In the genomic region with DNA sequence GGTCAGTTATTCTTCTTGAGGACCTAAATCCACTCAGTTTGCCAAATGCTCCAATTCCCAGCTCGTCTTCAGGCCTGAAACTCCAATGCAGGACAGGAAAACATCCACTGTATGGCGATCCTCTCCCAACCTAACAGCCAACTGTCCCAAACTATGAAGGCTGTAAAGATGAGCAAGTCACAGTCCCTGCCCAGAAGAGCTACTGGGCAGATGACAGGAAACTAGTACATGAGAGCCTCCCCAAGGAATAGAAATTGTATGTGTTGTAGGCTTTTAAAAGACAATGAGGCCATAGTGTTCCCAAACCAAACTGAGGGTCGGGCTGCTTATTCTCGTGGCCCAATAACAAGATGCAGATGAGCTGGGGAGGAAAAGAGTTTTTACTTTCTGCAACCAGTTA, we compare ENCODE assay signal across 31 cellular contexts.
A peak's percentile ranks its signal among the peaks of the same experiment; 100 is the strongest.
DNase-seq lines count a peak whose midpoint lies in the region; ATAC-seq, FAIRE-seq and TF ChIP-seq lines count a peak whose summit lies in the region.
"Had no signal": no experiment of that assay in that cellular context is flagged by ENCODE, and none has a peak within 500 bp of the region (broad histone marks: within the 10 kb centered on the region; RNA-seq: fewer than 3 reads in every experiment).

No MANE protein-coding gene starts in this region.

- no peak overlapping the region for H2AFZ ChIP-seq in hepatocyte

- H3K79me2 ChIP-seq in hepatocyte: no peaks in the 10 kb centered on the region

- peak; percentile 96 for FAIRE-seq in GM19239 (lab: Jason Lieb, UNC)
- FAIRE-seq: A204.1 had no signal

- H3K9me3 ChIP-seq in hepatocyte (ENCODE audit: low read depth): no peaks in the 10 kb centered on the region
- H3K9me3 ChIP-seq: breast epithelium, gastroesophageal sphincter, Peyer's patch had no signal

- no peaks in the 10 kb centered on the region for H3K36me3 Mint-ChIP-seq in nephron (ENCODE audit: low read depth)
- H3K36me3 Mint-ChIP-seq: activated naive CD4-positive, alpha-beta T cell treated with anti-CD3 and anti-CD28 coated beads, Interleukin-2, amount 50 U/mL, for 72 hours; stimulated activated effector memory CD8-positive, alpha-beta T cell treated with anti-CD3 and anti-CD28 coated beads, Interleukin-12 subunit alpha, Interleukin-12 subunit beta, amount 100 ng/mL, for 72 hours had no signal

- peaks cover 1% of the 10 kb centered on the region for H3K27me3 Mint-ChIP-seq in nephron (ENCODE audit: low read depth)

- no peak overlapping the region for H3K4me3 Mint-ChIP-seq in nephron
- H3K4me3 Mint-ChIP-seq: CD4-positive, alpha-beta T cell; H9; stimulated activated effector memory CD8-positive, alpha-beta T cell treated with anti-CD3 and anti-CD28 coated beads, Interleukin-12 subunit alpha, Interleukin-12 subunit beta, amount 100 ng/mL, for 72 hours had no signal

- no peak for DNase-seq in GM19239 (ENCODE audit: insufficient read length, low spot score)
- DNase-seq in hepatocyte (ENCODE audit: low spot score): no peak
- no peak for DNase-seq in SKM-1 treated with dmso at 0.1 percent for 144 hours (lab: John Stamatoyannopoulos, UW; ENCODE audit: unreplicated experiment)
- DNase-seq in occipital lobe (lab: John Stamatoyannopoulos, UW): no peak
- DNase-seq: activated CD4-positive, alpha-beta T cell treated with anti-CD3 and anti-CD28 coated beads for 48 hours; activated effector memory CD4-positive, alpha-beta T cell treated with Interleukin-2 at 50 U/mL for 16 hours; activated T-cell treated with anti-CD3 and anti-CD28 coated beads, Interleukin-2, amount 50 U/mL, for 1 hour; amygdala; CD4-positive, alpha-beta T cell; EL; H9; hypothalamus; Karpas-422; NCI-H1417 treated with DMSO at 0.1 percent for 48 hours; NCI-H2081; NCI-H345; NCI-H774; SIG-M5; T-helper 9 cell; trophoblast cell; WERI-Rb-1 had no signal

- WGBS in hepatocyte (ENCODE audit: low lambda C conversion rate, missing lambda C conversion rate): 82% methylated on average over 4 of the region's 4 CpGs

- H3K9me3 Mint-ChIP-seq in nephron: no peaks in the 10 kb centered on the region
- H3K9me3 Mint-ChIP-seq: activated naive CD4-positive, alpha-beta T cell treated with anti-CD3 and anti-CD28 coated beads, Interleukin-2, amount 50 U/mL, for 72 hours; CD4-positive, alpha-beta T cell; H9; stimulated activated effector memory CD8-positive, alpha-beta T cell treated with anti-CD3 and anti-CD28 coated beads, Interleukin-12 subunit alpha, Interleukin-12 subunit beta, amount 100 ng/mL, for 72 hours had no signal

- peaks cover 24% of the 10 kb centered on the region for H3K4me1 ChIP-seq in hepatocyte (ENCODE audit: insufficient read depth)
- H3K4me1 ChIP-seq: breast epithelium had no signal

- H3K27ac ChIP-seq in 22Rv1 (peak overlapping the region; percentile 72), hepatocyte (peak overlapping the region; percentile 38)
- H3K27ac ChIP-seq: breast epithelium, gastroesophageal sphincter, WERI-Rb-1 had no signal

- peaks cover 33% of the 10 kb centered on the region for H3K4me1 Mint-ChIP-seq in nephron
- H3K4me1 Mint-ChIP-seq: H9; stimulated activated effector memory CD8-positive, alpha-beta T cell treated with anti-CD3 and anti-CD28 coated beads, Interleukin-12 subunit alpha, Interleukin-12 subunit beta, amount 100 ng/mL, for 72 hours had no signal

- no peak overlapping the region for H3K4me3 ChIP-seq in hepatocyte
- H3K4me3 ChIP-seq: breast epithelium, gastroesophageal sphincter, Peyer's patch had no signal

- no peaks in the 10 kb centered on the region for H3K9me2 ChIP-seq in hepatocyte (replicated peaks; ENCODE audit: insufficient read depth)

- H3K36me3 ChIP-seq in hepatocyte (replicated peaks; ENCODE audit: insufficient read depth, low read depth): no peaks in the 10 kb centered on the region
- H3K36me3 ChIP-seq: breast epithelium, gastroesophageal sphincter, WERI-Rb-1 had no signal

- H3K4me2 ChIP-seq in hepatocyte: no peak overlapping the region

- H3K27me3 ChIP-seq in hepatocyte: no peaks in the 10 kb centered on the region
- H3K27me3 ChIP-seq: breast epithelium, gastroesophageal sphincter, Peyer's patch had no signal

- peak overlapping the region; percentile 90 to 99 (median 99) for H3K27ac Mint-ChIP-seq in nephron
- H3K27ac Mint-ChIP-seq: activated naive CD4-positive, alpha-beta T cell treated with anti-CD3 and anti-CD28 coated beads, Interleukin-2, amount 50 U/mL, for 72 hours; CD4-positive, alpha-beta T cell; stimulated activated effector memory CD8-positive, alpha-beta T cell treated with anti-CD3 and anti-CD28 coated beads, Interleukin-12 subunit alpha, Interleukin-12 subunit beta, amount 100 ng/mL, for 72 hours had no signal

- no peak for TF ChIP-seq CTCF in 22Rv1 (IDR thresholded peaks at IDR 0.05)
- TF ChIP-seq CTCF in hepatocyte (IDR thresholded peaks at IDR 0.05; ENCODE audit: poor library complexity): no peak
- no peak for TF ChIP-seq CTCF in nephron (IDR thresholded peaks at IDR 0.05; ENCODE audit: unreplicated experiment in 3 of 3)

- ATAC-seq in HG02759 (IDR thresholded peaks at IDR 0.05; ENCODE audit: unreplicated experiment): no peak
- no peak for ATAC-seq in HG03135 (IDR thresholded peaks at IDR 0.05; ENCODE audit: unreplicated experiment)
- ATAC-seq: activated naive CD4-positive, alpha-beta T cell treated with anti-CD3 and anti-CD28 coated beads, Interleukin-2, amount 50 U/mL, for 72 hours; gastroesophageal sphincter; stimulated activated effector memory CD8-positive, alpha-beta T cell treated with anti-CD3 and anti-CD28 coated beads, Interleukin-12 subunit alpha, Interleukin-12 subunit beta, amount 100 ng/mL, for 72 hours had no signal

- peaks cover 4% of the 10 kb centered on the region for H4K20me1 ChIP-seq in hepatocyte (ENCODE audit: insufficient read depth, poor library complexity, severe bottlenecking)
